In the genomic region with DNA sequence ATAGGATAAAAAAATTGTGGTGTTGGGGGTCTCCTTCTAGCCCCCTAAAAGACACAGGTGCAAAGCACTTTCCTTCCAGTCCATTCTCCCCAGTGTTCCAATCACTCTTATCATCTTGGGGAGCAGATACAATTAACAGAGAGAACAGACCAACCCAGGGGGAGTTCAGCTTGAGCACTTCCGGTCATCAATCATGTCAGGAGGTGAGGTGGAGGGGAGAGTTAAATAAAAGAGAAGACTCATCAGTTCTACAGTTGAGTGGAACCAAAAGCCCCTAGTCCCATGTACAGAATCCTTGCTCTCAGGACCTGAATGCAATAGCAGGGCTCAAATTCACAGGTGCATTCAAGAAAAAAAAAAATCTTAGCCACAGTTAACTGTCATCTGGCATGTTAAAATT, we compare ENCODE assay signal across 23 cellular contexts.
DNase-seq lines count a peak whose midpoint lies in the region; ATAC-seq, FAIRE-seq and TF ChIP-seq lines count a peak whose summit lies in the region.
"Had no signal": no experiment of that assay in that cellular context is flagged by ENCODE, and none has a peak within 500 bp of the region (broad histone marks: within the 10 kb centered on the region; RNA-seq: fewer than 3 reads in every experiment).

No MANE protein-coding gene starts in this region.

- H3K4me1 ChIP-seq in Karpas-422 (ENCODE audit: low read length) (no peaks in the 10 kb centered on the region), K562 (replicated peaks in 1 of 2; ENCODE audit: control insufficient read depth in 2 of 2, insufficient read depth in 2 of 2, low read length in 2 of 2) (no peaks in the 10 kb centered on the region)
- H3K4me1 ChIP-seq: BE2C had no signal

- no peak for FAIRE-seq in K562 (lab: Jason Lieb, UNC)
- FAIRE-seq: A204.1, GM19239 had no signal

- no peak for TF ChIP-seq EP300 in K562 (IDR thresholded peaks at IDR 0.05; ENCODE audit: low read length)

- H3K9me1 ChIP-seq in K562 (ENCODE audit: control insufficient read depth, insufficient read depth, low read length): no peaks in the 10 kb centered on the region

- H3K4me2 ChIP-seq in Karpas-422 (ENCODE audit: low read depth, low read length, poor library complexity, severe bottlenecking): no peak overlapping the region
- H3K4me2 ChIP-seq in K562 (ENCODE audit: insufficient read depth, low read length): no peak overlapping the region

- 8% methylated on average over 1 of the region's 1 CpG for WGBS in K562 (ENCODE audit: insufficient coverage, low coverage, missing lambda C conversion rate)
- 97 to 100% methylated on average over 1 of the region's 1 CpG for WGBS in lower leg skin, 2 donors

- in situ Hi-C loops in K562 (cut with MboI): no loop called here

- no peak for ATAC-seq in K562

- H3K79me2 ChIP-seq in Karpas-422 (ENCODE audit: low read length) (no peaks in the 10 kb centered on the region), K562 (ENCODE audit: control insufficient read depth, insufficient read depth, low read length) (no peaks in the 10 kb centered on the region)

- H3K27me3 ChIP-seq in Karpas-422 (ENCODE audit: low read length) (no peaks in the 10 kb centered on the region; the same call in 1 of the 2 replicates), K562 (ENCODE audit: control insufficient read depth in 2 of 2, insufficient read depth in 2 of 2, low read length in 2 of 2) (peaks cover 2 to 19% of the 10 kb centered on the region in 2 experiments; a peak in 3 of 5 replicates)
- H3K27me3 ChIP-seq: BE2C had no signal

- H4K20me1 ChIP-seq in Karpas-422 (ENCODE audit: insufficient read depth, low read depth, low read length) (no peaks in the 10 kb centered on the region), K562 (replicated peaks; ENCODE audit: control insufficient read depth, insufficient read depth, low read length) (no peaks in the 10 kb centered on the region; the same call in 1 of the 2 replicates)

- no peak overlapping the region for H3K4me3 ChIP-seq in GM12865 (ENCODE audit: low read depth, low read length)
- H3K4me3 ChIP-seq in Karpas-422 (ENCODE audit: low read length): no peak overlapping the region
- no peak overlapping the region for H3K4me3 ChIP-seq in K562
- H3K4me3 ChIP-seq in lower leg skin (ENCODE audit: low read depth, poor library complexity, severe bottlenecking): no peak overlapping the region
- H3K4me3 ChIP-seq: GM23248 had no signal

- no peaks in the 10 kb centered on the region for H3K9me3 ChIP-seq in Karpas-422 (ENCODE audit: low read length)
- no peaks in the 10 kb centered on the region for H3K9me3 ChIP-seq in K562 (replicated peaks; ENCODE audit: control insufficient read depth, insufficient read depth, low read depth, low read length)
- H3K9me3 ChIP-seq: BE2C had no signal

- H3K27ac ChIP-seq in Karpas-422 (ENCODE audit: low read length) (no peak overlapping the region), K562 (ENCODE audit: extremely low read depth, low read depth, low read length) (no peak overlapping the region)
- H3K27ac ChIP-seq: GM23248, HL-60 had no signal

- no peak for TF ChIP-seq RAD21 in K562 (CRISPR knock-in tag; conservative IDR thresholded peaks at IDR 0.05 in 1 of 2, IDR thresholded peaks at IDR 0.05 in 1 of 2)

- intact Hi-C loops in K562 (cut with micrococcal nuclease) (no loop called here), lower leg skin (cut with DNase I; ENCODE audit: low total_unique reads) (no loop called here)

- no TSS peak for BruUV-seq in K562 (replicated peaks; lab: Mats Ljungman, UMichigan)

- DNase-seq in GM10248 (ENCODE audit: extremely low spot score) (peak; percentile 12), GM12865 (ENCODE audit: low read depth) (peak; percentile 58), Karpas-422 (peak; percentile 63), K562 (ENCODE audit: extremely low read depth in 1 of 4, low spot score in 3 of 4) (no peak), UCSD-AML1 (lab: John Stamatoyannopoulos, UW; ENCODE audit: unreplicated experiment) (no peak), KG1 (lab: John Stamatoyannopoulos, UW) (no peak), lower leg skin (ENCODE audit: low spot score in 2 of 2) (no peak), cerebellar cortex (ENCODE audit: low spot score) (no peak)
- DNase-seq: ACHN; BE2C; C1 segment of cervical spinal cord; CD4-positive, CD25-positive, alpha-beta regulatory T cell; CD8-positive, alpha-beta memory T cell; COR-L47; DMS 273 treated with DMSO at 0.1 percent for 48 hours; DMS53; DND-41; EL; GM23248; HCEC 1CT had no signal

- no peak overlapping the region for H3K9ac ChIP-seq in Karpas-422 (ENCODE audit: low read length)
- H3K9ac ChIP-seq in K562 (ENCODE audit: insufficient read depth in 1 of 2, low read depth in 2 of 2, low read length in 2 of 2): no peak overlapping the region
- H3K9ac ChIP-seq: GM23248 had no signal

- TF ChIP-seq CTCF in GM10248 (IDR thresholded peaks at IDR 0.05; ENCODE audit: control extremely low read depth, extremely low read depth, low read depth, missing control alignments): no peak
- TF ChIP-seq CTCF in GM12865 (IDR thresholded peaks at IDR 0.05; ENCODE audit: insufficient read depth, low read depth, low read length, missing control alignments): no peak
- no peak for TF ChIP-seq CTCF in K562 (IDR thresholded peaks at IDR 0.05 in 2 of 3, conservative IDR thresholded peaks at IDR 0.05 in 1 of 3; ENCODE audit: insufficient read depth in 2 of 3, low read depth in 1 of 3, low read length in 3 of 3)
- no peak for TF ChIP-seq CTCF in lower leg skin (IDR thresholded peaks at IDR 0.05)

- H2AFZ ChIP-seq in Karpas-422 (ENCODE audit: low read length) (no peak overlapping the region), K562 (ENCODE audit: low read depth, low read length) (no peak overlapping the region)
- H2AFZ ChIP-seq: GM23248 had no signal

- no peaks in the 10 kb centered on the region for H3K9me2 ChIP-seq in Karpas-422 (replicated peaks; ENCODE audit: insufficient read depth, low read length)

- CTCF ChIA-PET in GM10248 (lab: Yijun Ruan, JAX) (no interaction called here), K562 (lab: Yijun Ruan, JAX; ENCODE audit: low intra/inter-chr PET ratio) (no interaction called here)

- H3K36me3 ChIP-seq in Karpas-422 (ENCODE audit: insufficient read depth, low read length) (no peaks in the 10 kb centered on the region), K562 (ENCODE audit: control insufficient read depth, insufficient read depth, low read length) (no peaks in the 10 kb centered on the region)
- H3K36me3 ChIP-seq: BE2C had no signal

- POLR2A ChIA-PET in GM10248 (lab: Yijun Ruan, JAX): no interaction called here
- POLR2A ChIA-PET in K562 (lab: Yijun Ruan, JAX): no interaction called here

- TF ChIP-seq POLR2A in K562 (conservative IDR thresholded peaks at IDR 0.05): no peak
- no peak for TF ChIP-seq POLR2A in lower leg skin (IDR thresholded peaks at IDR 0.05)

TF ChIP-seq in K562, 482 proteins besides CTCF, POLR2A, EP300 and RAD21 (continues in another document):
- TF ChIP-seq, protein P1, sequence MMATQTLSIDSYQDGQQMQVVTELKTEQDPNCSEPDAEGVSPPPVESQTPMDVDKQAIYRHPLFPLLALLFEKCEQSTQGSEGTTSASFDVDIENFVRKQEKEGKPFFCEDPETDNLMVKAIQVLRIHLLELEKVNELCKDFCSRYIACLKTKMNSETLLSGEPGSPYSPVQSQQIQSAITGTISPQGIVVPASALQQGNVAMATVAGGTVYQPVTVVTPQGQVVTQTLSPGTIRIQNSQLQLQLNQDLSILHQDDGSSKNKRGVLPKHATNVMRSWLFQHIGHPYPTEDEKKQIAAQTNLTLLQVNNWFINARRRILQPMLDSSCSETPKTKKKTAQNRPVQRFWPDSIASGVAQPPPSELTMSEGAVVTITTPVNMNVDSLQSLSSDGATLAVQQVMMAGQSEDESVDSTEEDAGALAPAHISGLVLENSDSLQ (IDR thresholded peaks at IDR 0.05): peak; percentile 58
- no peak for TF ChIP-seq ELF4 (CRISPR knock-in tag; IDR thresholded peaks at IDR 0.05)
- TF ChIP-seq, protein P2, sequence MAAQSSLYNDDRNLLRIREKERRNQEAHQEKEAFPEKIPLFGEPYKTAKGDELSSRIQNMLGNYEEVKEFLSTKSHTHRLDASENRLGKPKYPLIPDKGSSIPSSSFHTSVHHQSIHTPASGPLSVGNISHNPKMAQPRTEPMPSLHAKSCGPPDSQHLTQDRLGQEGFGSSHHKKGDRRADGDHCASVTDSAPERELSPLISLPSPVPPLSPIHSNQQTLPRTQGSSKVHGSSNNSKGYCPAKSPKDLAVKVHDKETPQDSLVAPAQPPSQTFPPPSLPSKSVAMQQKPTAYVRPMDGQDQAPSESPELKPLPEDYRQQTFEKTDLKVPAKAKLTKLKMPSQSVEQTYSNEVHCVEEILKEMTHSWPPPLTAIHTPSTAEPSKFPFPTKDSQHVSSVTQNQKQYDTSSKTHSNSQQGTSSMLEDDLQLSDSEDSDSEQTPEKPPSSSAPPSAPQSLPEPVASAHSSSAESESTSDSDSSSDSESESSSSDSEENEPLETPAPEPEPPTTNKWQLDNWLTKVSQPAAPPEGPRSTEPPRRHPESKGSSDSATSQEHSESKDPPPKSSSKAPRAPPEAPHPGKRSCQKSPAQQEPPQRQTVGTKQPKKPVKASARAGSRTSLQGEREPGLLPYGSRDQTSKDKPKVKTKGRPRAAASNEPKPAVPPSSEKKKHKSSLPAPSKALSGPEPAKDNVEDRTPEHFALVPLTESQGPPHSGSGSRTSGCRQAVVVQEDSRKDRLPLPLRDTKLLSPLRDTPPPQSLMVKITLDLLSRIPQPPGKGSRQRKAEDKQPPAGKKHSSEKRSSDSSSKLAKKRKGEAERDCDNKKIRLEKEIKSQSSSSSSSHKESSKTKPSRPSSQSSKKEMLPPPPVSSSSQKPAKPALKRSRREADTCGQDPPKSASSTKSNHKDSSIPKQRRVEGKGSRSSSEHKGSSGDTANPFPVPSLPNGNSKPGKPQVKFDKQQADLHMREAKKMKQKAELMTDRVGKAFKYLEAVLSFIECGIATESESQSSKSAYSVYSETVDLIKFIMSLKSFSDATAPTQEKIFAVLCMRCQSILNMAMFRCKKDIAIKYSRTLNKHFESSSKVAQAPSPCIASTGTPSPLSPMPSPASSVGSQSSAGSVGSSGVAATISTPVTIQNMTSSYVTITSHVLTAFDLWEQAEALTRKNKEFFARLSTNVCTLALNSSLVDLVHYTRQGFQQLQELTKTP (IDR thresholded peaks at IDR 0.05; ENCODE audit: low read depth in 1 of 2, partially characterized antibody in 2 of 2): no peak
- TF ChIP-seq SAFB (IDR thresholded peaks at IDR 0.05; ENCODE audit: borderline replicate concordance, low read depth, low read length): no peak
- TF ChIP-seq MEIS2 (IDR thresholded peaks at IDR 0.05; ENCODE audit: partially characterized antibody): peak; percentile 68

Comparison
In these comparisons a context has a peak if more than half of its experiments do, and no peak if none do; other contexts are left out.
1. DNase-seq: peak in GM10248 (single experiment), GM12865 (single experiment) and Karpas-422 (single experiment); none in K562 (0 of 4), UCSD-AML1 (single experiment), KG1 (single experiment), lower leg skin (0 of 2) and cerebellar cortex (single experiment).